ENCODE assay signal across 8 cellular contexts in genomic region chr1:231724876-231725647, GRCh38.
DNase-seq lines count a peak whose midpoint lies in the region; ATAC-seq, FAIRE-seq and TF ChIP-seq lines count a peak whose summit lies in the region.

No MANE protein-coding gene starts in this region.

- no peak for TF ChIP-seq POLR2A in lower leg skin (IDR thresholded peaks at IDR 0.05)

- DNase-seq in AML-193 (lab: John Stamatoyannopoulos, UW) = peak; percentile 7 to 38
- DNase-seq in GM10266 (ENCODE audit: extremely low spot score) = no peak
- peak; percentile 53 for DNase-seq in HT1080 (ENCODE audit: low read depth)
- peak; percentile 61 for DNase-seq in foreskin melanocyte
- DNase-seq in small intestine = peak; percentile 31
- no peak for DNase-seq in NCI-H128 (lab: John Stamatoyannopoulos, UW; ENCODE audit: unreplicated experiment)
- DNase-seq in lower leg skin (ENCODE audit: low spot score in 2 of 2) = no peak

- TF ChIP-seq CTCF in GM10266 (IDR thresholded peaks at IDR 0.05; ENCODE audit: control insufficient read depth, insufficient read depth, low read depth, missing control alignments) (peak; percentile 45), lower leg skin (IDR thresholded peaks at IDR 0.05) (no peak)

- no peaks in the 10 kb centered on the region for H3K36me3 ChIP-seq in small intestine (ENCODE audit: control insufficient read depth in 2 of 2, insufficient read depth in 2 of 2, low read length in 2 of 2)

- H3K27ac ChIP-seq in small intestine (ENCODE audit: low read depth in 1 of 2, low read length in 1 of 2) = no peak overlapping the region

- H3K9me3 ChIP-seq in small intestine (ENCODE audit: control insufficient read depth, low read depth) = no peaks in the 10 kb centered on the region

- H3K4me1 ChIP-seq in small intestine (ENCODE audit: control insufficient read depth in 2 of 2, insufficient read depth in 1 of 2, low read depth in 1 of 2, low read length in 1 of 2) = no peaks in the 10 kb centered on the region

- FAIRE-seq in small intestine (lab: Jason Lieb, UNC) = no peak

- peak; percentile 92 for ATAC-seq in SK-N-SH treated with all-trans-retinoic acid at 6 μM for 48 hours

- H3K4me3 ChIP-seq in small intestine (ENCODE audit: low read depth in 1 of 2, low read length in 2 of 2) = no peak overlapping the region
- no peak overlapping the region for H3K4me3 ChIP-seq in lower leg skin (ENCODE audit: low read depth, poor library complexity, severe bottlenecking)

- WGBS in small intestine, 3 donors = 73 to 78% (median 77%) methylated on average over 13 of the region's 13 CpGs
- WGBS in lower leg skin, 2 donors = 82 to 87% methylated on average over 13 of the region's 13 CpGs

- H3K27me3 ChIP-seq in small intestine (ENCODE audit: control insufficient read depth in 2 of 2, insufficient read depth in 2 of 2, low read length in 2 of 2) = no peaks in the 10 kb centered on the region

- intact Hi-C loops in lower leg skin (cut with DNase I; ENCODE audit: low total_unique reads) = no loop called here

TF ChIP-seq in SK-N-SH treated with all-trans-retinoic acid at 6 μM for 48 hours, 23 proteins besides CTCF, POLR2A, EP300 and RAD21:
- no peak for TF ChIP-seq ISL1 (CRISPR knock-in tag; IDR thresholded peaks at IDR 0.05)
- no peak for TF ChIP-seq ZFP3 (CRISPR knock-in tag; IDR thresholded peaks at IDR 0.05)
- no peak for TF ChIP-seq TSHZ2 (CRISPR knock-in tag; IDR thresholded peaks at IDR 0.05)
- TF ChIP-seq ZFP30 (CRISPR knock-in tag; IDR thresholded peaks at IDR 0.05) = no peak
- TF ChIP-seq OSR1 (CRISPR knock-in tag; IDR thresholded peaks at IDR 0.05) = no peak
- no peak for TF ChIP-seq PATZ1 (CRISPR knock-in tag; IDR thresholded peaks at IDR 0.05; ENCODE audit: borderline replicate concordance)
- TF ChIP-seq ZNF565 (CRISPR knock-in tag; conservative IDR thresholded peaks at IDR 0.05; ENCODE audit: low read depth) = no peak
- TF ChIP-seq ZC3H10 (CRISPR knock-in tag; IDR thresholded peaks at IDR 0.05) = no peak
- TF ChIP-seq CSDC2 (CRISPR knock-in tag; IDR thresholded peaks at IDR 0.05) = no peak
- no peak for TF ChIP-seq POU6F1 (CRISPR knock-in tag; IDR thresholded peaks at IDR 0.05; ENCODE audit: borderline replicate concordance, low read depth)
- TF ChIP-seq ESRRG (CRISPR knock-in tag; IDR thresholded peaks at IDR 0.05) = no peak
- no peak for TF ChIP-seq PPARA (CRISPR knock-in tag; IDR thresholded peaks at IDR 0.05; ENCODE audit: borderline replicate concordance)
- TF ChIP-seq SNAI2 (CRISPR knock-in tag; IDR thresholded peaks at IDR 0.05) = no peak
- TF ChIP-seq CREB5 (CRISPR knock-in tag; IDR thresholded peaks at IDR 0.05; ENCODE audit: low read depth) = no peak

Comparison
In these comparisons a context has a peak if more than half of its experiments do, and no peak if none do; other contexts are left out.
1. DNase-seq: peak in AML-193 (2 of 2), HT1080 (single experiment), foreskin melanocyte (single experiment) and small intestine (single experiment); none in GM10266 (single experiment), NCI-H128 (single experiment) and lower leg skin (0 of 2).